In genomic region chr5:45334939-45335338, GRCh38 we compare ENCODE assay signal across 25 cellular contexts.
"Had no signal": no experiment of that assay in that cellular context is flagged by ENCODE, and none has a peak within 500 bp of the region (broad histone marks: within the 10 kb centered on the region; RNA-seq: fewer than 3 reads in every experiment).

No MANE protein-coding gene starts in this region.

- H3K27ac ChIP-seq: epithelial cell of prostate, esophagus squamous epithelium, left lung, neural progenitor cell, ovary, right lobe of liver, spleen, tibial artery, upper lobe of left lung had no signal

- H3K4me1 Mint-ChIP-seq: stimulated activated memory B cell treated with anti-CD40 and anti-IgM and Interleukin-4, amounts not matched to agents 10 μg/mL and 1 μg/mL and 100 μg/mL, for 72 hours had no signal

- DNase-seq: effector memory CD8-positive, alpha-beta T cell; esophagus squamous epithelium; foreskin fibroblast; head of caudate nucleus; hypothalamus; islet precursor cell; left lung; mesenchymal stem cell; midbrain; nucleus accumbens; ovary; right lobe of liver; spleen; stimulated activated CD4-positive, alpha-beta T cell treated with anti-CD3 and anti-CD28 coated beads, Interleukin-15, amount 100 ng/mL, for 24 hours; stimulated activated CD4-positive, alpha-beta T cell treated with anti-CD3 and anti-CD28 coated beads, Interleukin-1b, Interleukin-23, amount 100 ng/mL, for 48 hours; stimulated activated CD4-positive, alpha-beta T cell treated with anti-CD3 and anti-CD28 coated beads, Interleukin-4, amount 100 ng/mL, for 24 hours; tibial artery; upper lobe of left lung had no signal

- H3K36me3 Mint-ChIP-seq: neural progenitor cell; stimulated activated memory B cell treated with anti-CD40 and anti-IgM and Interleukin-4, amounts not matched to agents 10 μg/mL and 1 μg/mL and 100 μg/mL, for 72 hours had no signal

- H3K9me3 Mint-ChIP-seq: neural progenitor cell; stimulated activated memory B cell treated with anti-CD40 and anti-IgM and Interleukin-4, amounts not matched to agents 10 μg/mL and 1 μg/mL and 100 μg/mL, for 72 hours had no signal

- H3K27me3 Mint-ChIP-seq: dendritic cell treated with granulocyte-macrophage colony-stimulating factor and Interleukin-4, amounts not matched to agents 40 ng/mL and 50 ng/mL, for 4 days; effector memory CD8-positive, alpha-beta T cell; natural killer cell treated with Interleukin-12 subunit alpha and Interleukin-12 subunit beta and Interleukin-15 and Interleukin-18, amount 100 ng/mL, for 72 hours; stimulated activated memory B cell treated with anti-CD40 and anti-IgM and Interleukin-4, amounts not matched to agents 10 μg/mL and 1 μg/mL and 100 μg/mL, for 72 hours; stimulated activated naive CD8-positive, alpha-beta T cell treated with anti-CD3 and anti-CD28 coated beads, Interleukin-15, Interleukin-2, amounts not matched to agents 100 ng/mL and 50 ng/mL, for 24 hours had no signal

- H3K4me1 ChIP-seq: left lung, neural progenitor cell, right lobe of liver, spleen, tibial artery, upper lobe of left lung had no signal

- H3K9me3 ChIP-seq: esophagus squamous epithelium, left lung, ovary, right lobe of liver, tibial artery, upper lobe of left lung had no signal

- H3K27ac Mint-ChIP-seq: dendritic cell treated with granulocyte-macrophage colony-stimulating factor and Interleukin-4, amounts not matched to agents 40 ng/mL and 50 ng/mL, for 4 days; effector memory CD8-positive, alpha-beta T cell; natural killer cell treated with Interleukin-12 subunit alpha and Interleukin-12 subunit beta and Interleukin-15 and Interleukin-18, amount 100 ng/mL, for 72 hours; neural progenitor cell; stimulated activated memory B cell treated with anti-CD40 and anti-IgM and Interleukin-4, amounts not matched to agents 10 μg/mL and 1 μg/mL and 100 μg/mL, for 72 hours; stimulated activated naive CD8-positive, alpha-beta T cell treated with anti-CD3 and anti-CD28 coated beads, Interleukin-15, Interleukin-2, amounts not matched to agents 100 ng/mL and 50 ng/mL, for 24 hours had no signal

- H3K27me3 ChIP-seq: esophagus squamous epithelium, left lung, neural progenitor cell, ovary, right lobe of liver, spleen, tibial artery, upper lobe of left lung had no signal

- ATAC-seq: effector memory CD8-positive, alpha-beta T cell; left lung; natural killer cell treated with Interleukin-12 subunit alpha and Interleukin-12 subunit beta and Interleukin-15 and Interleukin-18, amount 100 ng/mL, for 72 hours; right lobe of liver; stimulated activated memory B cell treated with anti-CD40 and anti-IgM and Interleukin-4, amounts not matched to agents 10 μg/mL and 1 μg/mL and 100 μg/mL, for 72 hours had no signal

- H3K4me3 Mint-ChIP-seq: dendritic cell treated with granulocyte-macrophage colony-stimulating factor and Interleukin-4, amounts not matched to agents 40 ng/mL and 50 ng/mL, for 4 days; effector memory CD8-positive, alpha-beta T cell; natural killer cell treated with Interleukin-12 subunit alpha and Interleukin-12 subunit beta and Interleukin-15 and Interleukin-18, amount 100 ng/mL, for 72 hours; neural progenitor cell; stimulated activated memory B cell treated with anti-CD40 and anti-IgM and Interleukin-4, amounts not matched to agents 10 μg/mL and 1 μg/mL and 100 μg/mL, for 72 hours; stimulated activated naive CD8-positive, alpha-beta T cell treated with anti-CD3 and anti-CD28 coated beads, Interleukin-15, Interleukin-2, amounts not matched to agents 100 ng/mL and 50 ng/mL, for 24 hours had no signal

- H3K36me3 ChIP-seq: esophagus squamous epithelium, left lung, neural progenitor cell, ovary, right lobe of liver, spleen, tibial artery, upper lobe of left lung had no signal

- H3K4me3 ChIP-seq: esophagus squamous epithelium, left lung, lung, neural progenitor cell, ovary, right lobe of liver, spleen, tibial artery, upper lobe of left lung had no signal
